Comparison of ENCODE assay signal across 8 cellular contexts in genomic region chr9:112443200-112443599, GRCh38. TPM values are rescaled to one million over a fixed set of nuclear protein-coding genes. Genes with fewer than 3 reads are reported as not detected.
A peak's percentile ranks its signal among the peaks of the same experiment; 100 is the strongest.
DNase-seq lines count a peak whose midpoint lies in the region; ATAC-seq, FAIRE-seq and TF ChIP-seq lines count a peak whose summit lies in the region.

No MANE protein-coding gene starts in this region.

- no peaks in the 10 kb centered on the region for H3K27me3 Mint-ChIP-seq in mesothelial cell of epicardium (ENCODE audit: low read depth)

- ATAC-seq in GM19328 (IDR thresholded peaks at IDR 0.05; ENCODE audit: unreplicated experiment), result no peak
- ATAC-seq in HG02840 (IDR thresholded peaks at IDR 0.05; ENCODE audit: low FRiP score, unreplicated experiment), result no peak

- FAIRE-seq in keratinocyte (lab: Jason Lieb, UNC), result no peak

- H3K4me1 Mint-ChIP-seq in mesothelial cell of epicardium, result peaks cover 21% of the 10 kb centered on the region

- peak; percentile 1 for DNase-seq in COR-L47 (lab: John Stamatoyannopoulos, UW)
- peak; percentile 7 for DNase-seq in HS-27A (ENCODE audit: low read depth)
- peak; percentile 23 for DNase-seq in activated CD4-positive, alpha-beta T cell treated with anti-CD3 and anti-CD28 coated beads, Interleukin-2, amount 50 U/mL, for 1 hour
- no peak for DNase-seq in keratinocyte (ENCODE audit: low read depth, low spot score)
- DNase-seq in foreskin melanocyte, result no peak
- DNase-seq in mesothelial cell of epicardium (ENCODE audit: low spot score in 2 of 2, unreplicated experiment in 2 of 2), result no peak

- H3K79me2 ChIP-seq in keratinocyte (ENCODE audit: control insufficient read depth, insufficient read depth, low read length), result no peaks in the 10 kb centered on the region

- H4K20me1 ChIP-seq in keratinocyte (ENCODE audit: control insufficient read depth, extremely low read depth, insufficient read depth, low read length), result no peaks in the 10 kb centered on the region

- H3K4me3 Mint-ChIP-seq in mesothelial cell of epicardium, result no peak overlapping the region

- H3K36me3 ChIP-seq in keratinocyte (ENCODE audit: control insufficient read depth in 2 of 2, extremely low read depth in 1 of 2, insufficient read depth in 2 of 2, low read length in 2 of 2), result no peaks in the 10 kb centered on the region

- H3K27ac ChIP-seq in keratinocyte (ENCODE audit: control insufficient read depth, insufficient read depth, low read length), result no peak overlapping the region

- H3K4me1 ChIP-seq in keratinocyte (ENCODE audit: control insufficient read depth, extremely low read depth, insufficient read depth, low read length), result peaks cover 13% of the 10 kb centered on the region

- H3K9me1 ChIP-seq in keratinocyte (ENCODE audit: control insufficient read depth, extremely low read depth, insufficient read depth, low read length), result no peaks in the 10 kb centered on the region

- no peak overlapping the region for H3K9ac ChIP-seq in keratinocyte (ENCODE audit: control insufficient read depth, extremely low read depth, insufficient read depth, low read length)

- no peak overlapping the region for H2AFZ ChIP-seq in keratinocyte (ENCODE audit: control insufficient read depth, low read length)

- H3K36me3 Mint-ChIP-seq in mesothelial cell of epicardium, result peaks cover 12% of the 10 kb centered on the region

- H3K9me3 Mint-ChIP-seq in mesothelial cell of epicardium, result no peaks in the 10 kb centered on the region

- no peak overlapping the region for H3K4me3 ChIP-seq in keratinocyte (ENCODE audit: control insufficient read depth in 2 of 3, extremely low read depth in 1 of 3, insufficient read depth in 2 of 3, low read depth in 1 of 3, low read length in 3 of 3)

- dilution Hi-C loops in keratinocyte (cut with MboI; ENCODE audit: extremely low pct_ligation_motif_present, low sequenced_read_pairs), result no loop called here

- H3K4me2 ChIP-seq in keratinocyte (ENCODE audit: control insufficient read depth, extremely low read depth, insufficient read depth, low read depth, low read length), result no peak overlapping the region

- TF ChIP-seq CTCF in keratinocyte (optimal IDR thresholded peaks at IDR 0.05 in 1 of 3, IDR thresholded peaks at IDR 0.05 in 1 of 3, conservative IDR thresholded peaks at IDR 0.05 in 1 of 3; ENCODE audit: extremely low read depth in 1 of 3, insufficient read depth in 2 of 3, low read length in 3 of 3) (peak; percentile 35 to 39 (median 36)), mesothelial cell of epicardium (IDR thresholded peaks at IDR 0.05; ENCODE audit: unreplicated experiment) (no peak)

- no peaks in the 10 kb centered on the region for H3K9me3 ChIP-seq in keratinocyte (ENCODE audit: control insufficient read depth, low read depth, low read length)

- no peak overlapping the region for H3K27ac Mint-ChIP-seq in mesothelial cell of epicardium

- no peaks in the 10 kb centered on the region for H3K27me3 ChIP-seq in keratinocyte (ENCODE audit: control insufficient read depth, extremely low read depth, insufficient read depth, low read length)

RNA-seq across cellular contexts. Expression of gene KIAA1958, which starts 43.4 kb away (rescaled TPM):
- polyA plus RNA-seq in keratinocyte, result 0.77 to 1.2 TPM (median 0.84 TPM) in 3 replicates
- polyA plus RNA-seq in keratinocyte (2011; ENCODE audit: low read depth), result 1.2 TPM
- polyA plus RNA-seq in keratinocyte (2011; cell fraction: cytosol; rRNA removed), result 0.69 and 0.84 TPM in 2 replicates
- polyA plus RNA-seq in keratinocyte (2011; cell fraction: nucleus; rRNA removed), result 2.1 and 2.3 TPM in 2 replicates
- polyA plus RNA-seq in keratinocyte (2012; ENCODE audit: low replicate concordance), result 0.58 and 1.3 TPM in 2 replicates
- 7.3 to 8.1 TPM (median 7.7 TPM) in 3 replicates for polyA minus RNA-seq in keratinocyte
- polyA minus RNA-seq in keratinocyte (2011; cell fraction: cytosol; rRNA and poly(A)+ RNA removed), result 3.1 TPM
- polyA minus RNA-seq in keratinocyte (2011; cell fraction: nucleus; rRNA and poly(A)+ RNA removed), result 4.5 and 8.0 TPM in 2 replicates
- total RNA-seq in mesothelial cell of epicardium, result 26.9 to 28.3 TPM (median 26.9 TPM) in 3 replicates

Comparison
In these comparisons a context has a peak if more than half of its experiments do, and no peak if none do; other contexts are left out.
1. DNase-seq: peak in COR-L47 (single experiment), HS-27A (single experiment) and activated CD4-positive, alpha-beta T cell treated with anti-CD3 and anti-CD28 coated beads, Interleukin-2, amount 50 U/mL, for 1 hour (single experiment); none in keratinocyte (single experiment), foreskin melanocyte (single experiment) and mesothelial cell of epicardium (0 of 2).